In genomic region chr12:56014205-56014604, GRCh38 we compare ENCODE assay signal across 12 cellular contexts. TPM values are rescaled to one million over a fixed set of nuclear protein-coding genes. Genes with fewer than 3 reads are reported as not detected.
DNase-seq lines count a peak whose midpoint lies in the region; FAIRE-seq and TF ChIP-seq lines count a peak whose summit lies in the region.
"Had no signal": no experiment of that assay in that cellular context is flagged by ENCODE, and none has a peak within 500 bp of the region (broad histone marks: within the 10 kb centered on the region; RNA-seq: fewer than 3 reads in every experiment).

No MANE protein-coding gene starts in this region.

- no peaks in the 10 kb centered on the region for H3K9me3 ChIP-seq in neural progenitor cell (ENCODE audit: low read depth)

- H3K4me2 ChIP-seq in neural progenitor cell = no peak overlapping the region

- H3K27me3 ChIP-seq in bronchial epithelial cell (ENCODE audit: control insufficient read depth, insufficient read depth, low read length) = no peaks in the 10 kb centered on the region
- H3K27me3 ChIP-seq in neural progenitor cell = no peaks in the 10 kb centered on the region

- peaks cover 11% of the 10 kb centered on the region for H3K36me3 Mint-ChIP-seq in neural progenitor cell

- peaks cover 4% of the 10 kb centered on the region for H3K4me1 ChIP-seq in neural progenitor cell

- H3K27ac ChIP-seq in neural progenitor cell = no peak overlapping the region

- TF ChIP-seq CTCF in bronchial epithelial cell (IDR thresholded peaks at IDR 0.05; ENCODE audit: insufficient read depth, low read length, severe bottlenecking) = no peak
- no peak for TF ChIP-seq CTCF in neural progenitor cell (IDR thresholded peaks at IDR 0.05)

- no peak overlapping the region for H3K4me3 Mint-ChIP-seq in neural progenitor cell
- H3K4me3 Mint-ChIP-seq: stimulated activated naive CD8-positive, alpha-beta T cell treated with anti-CD3 and anti-CD28 coated beads, Interleukin-15, amount 100 ng/mL, for 72 hours had no signal

- no peaks in the 10 kb centered on the region for H3K9me3 Mint-ChIP-seq in neural progenitor cell
- H3K9me3 Mint-ChIP-seq: stimulated activated naive CD8-positive, alpha-beta T cell treated with anti-CD3 and anti-CD28 coated beads, Interleukin-15, amount 100 ng/mL, for 72 hours had no signal

- H4K20me1 ChIP-seq in neural progenitor cell (ENCODE audit: low read depth) = no peaks in the 10 kb centered on the region

- peaks cover 2% of the 10 kb centered on the region for H3K27me3 Mint-ChIP-seq in neural progenitor cell (ENCODE audit: insufficient read depth, low read depth)
- H3K27me3 Mint-ChIP-seq: stimulated activated naive CD8-positive, alpha-beta T cell treated with anti-CD3 and anti-CD28 coated beads, Interleukin-15, amount 100 ng/mL, for 72 hours had no signal

- H3K27ac Mint-ChIP-seq in neural progenitor cell = peak overlapping the region; percentile 11

- DNase-seq in NCI-H2029 treated with DMSO at 0.1 percent for 48 hours (lab: John Stamatoyannopoulos, UW) (peak; percentile 39), bronchial epithelial cell (ENCODE audit: low read depth) (peak; percentile 31), neural progenitor cell (ENCODE audit: low spot score) (no peak), NCI-H1092 treated with DMSO at 0.1 percent for 48 hours (lab: John Stamatoyannopoulos, UW) (no peak), HK-2 (ENCODE audit: unreplicated experiment) (no peak)
- DNase-seq in activated CD4-positive, alpha-beta T cell treated with anti-CD3 and anti-CD28 coated beads, Interleukin-2, amount 50 U/mL, for 1 hour = no peak
- DNase-seq: cortex of kidney; EL; MM.1S; stimulated activated naive CD8-positive, alpha-beta T cell treated with anti-CD3 and anti-CD28 coated beads, Interleukin-15, amount 100 ng/mL, for 72 hours had no signal

- H3K4me3 ChIP-seq in bronchial epithelial cell (ENCODE audit: low read depth, low read length) (no peak overlapping the region), neural progenitor cell (no peak overlapping the region)
- H3K4me3 ChIP-seq: GM12878, skin epidermis had no signal

- no peak overlapping the region for H3K9ac ChIP-seq in neural progenitor cell

- no peak for FAIRE-seq in bronchial epithelial cell (lab: Jason Lieb, UNC)
- FAIRE-seq: GM12878 had no signal

- no peaks in the 10 kb centered on the region for H3K79me2 ChIP-seq in neural progenitor cell (ENCODE audit: low read depth)

- H2AFZ ChIP-seq in neural progenitor cell (replicated peaks) = no peak overlapping the region

- H3K36me3 ChIP-seq in bronchial epithelial cell (ENCODE audit: control insufficient read depth, insufficient read depth, low read length) = no peaks in the 10 kb centered on the region
- H3K36me3 ChIP-seq in neural progenitor cell = no peaks in the 10 kb centered on the region

- H3F3A ChIP-seq in neural progenitor cell (ENCODE audit: low read depth) = no peaks in the 10 kb centered on the region

- peaks cover 13% of the 10 kb centered on the region for H3K4me1 Mint-ChIP-seq in neural progenitor cell

RNA-seq across cellular contexts. Expression of gene IKZF4, which starts 6.6 kb away (rescaled TPM):
- total RNA-seq in bronchial epithelial cell (0.26 and 0.64 TPM in 2 replicates), neural progenitor cell (ENCODE audit: low replicate concordance) (2.1 and 4.4 TPM in 2 replicates)

RNA-seq across cellular contexts. Expression of gene SUOX, which starts 17.1 kb away (rescaled TPM):
- total RNA-seq in bronchial epithelial cell (2.1 and 3.6 TPM in 2 replicates), neural progenitor cell (ENCODE audit: low replicate concordance) (17.5 and 35.5 TPM in 2 replicates)

RNA-seq across cellular contexts. Expression of gene RPS26, which starts 27.5 kb away (rescaled TPM):
- total RNA-seq in bronchial epithelial cell (32.8 and 201 TPM in 2 replicates), neural progenitor cell (ENCODE audit: low replicate concordance) (721 and 819 TPM in 2 replicates)

RNA-seq across cellular contexts. Expression of gene RAB5B, which starts 40.3 kb away (rescaled TPM):
- total RNA-seq in bronchial epithelial cell = 30.8 and 48.8 TPM in 2 replicates
- 62.9 and 64.5 TPM in 2 replicates for total RNA-seq in neural progenitor cell (ENCODE audit: low replicate concordance)

RNA-seq across cellular contexts. Expression of gene CDK2, which starts 47.6 kb away (rescaled TPM):
- total RNA-seq in bronchial epithelial cell (5.2 and 6.8 TPM in 2 replicates), neural progenitor cell (ENCODE audit: low replicate concordance) (46.5 and 52.2 TPM in 2 replicates)

Comparison
In these comparisons a context has a peak if more than half of its experiments do, and no peak if none do; other contexts are left out.
1. DNase-seq: peak in NCI-H2029 treated with DMSO at 0.1 percent for 48 hours (single experiment) and bronchial epithelial cell (single experiment); none in neural progenitor cell (single experiment), NCI-H1092 treated with DMSO at 0.1 percent for 48 hours (single experiment), HK-2 (single experiment) and activated CD4-positive, alpha-beta T cell treated with anti-CD3 and anti-CD28 coated beads, Interleukin-2, amount 50 U/mL, for 1 hour (single experiment).